In genomic region chr1:170811011-170811410, GRCh38 we compare ENCODE assay signal across 7 cellular contexts.
DNase-seq lines count a peak whose midpoint lies in the region; ATAC-seq and TF ChIP-seq lines count a peak whose summit lies in the region.
"Not testable (repeated sequence)": the region's sequence is repeated elsewhere in the genome, so short reads cannot be mapped to it uniquely, and the experiment has no call there.

No MANE protein-coding gene starts in this region.

- not testable (repeated sequence) for H3K23ac ChIP-seq in neuronal stem cell (ENCODE audit: low read depth, low read length, poor library complexity)

- POLR2A ChIA-PET in PC-3 (lab: Charles Lee; ENCODE audit: unreplicated experiment), result not testable (repeated sequence)

- not testable (repeated sequence) for H3K4me1 ChIP-seq in PC-3 (ENCODE audit: insufficient read depth, low read length); neuronal stem cell (ENCODE audit: control insufficient read depth in 2 of 2, insufficient read depth in 1 of 2, low read depth in 1 of 2, low read length in 2 of 2)

- H3K18ac ChIP-seq in neuronal stem cell (ENCODE audit: low read length), result not testable (repeated sequence)

- not testable (repeated sequence) for H3K14ac ChIP-seq in neuronal stem cell (ENCODE audit: low read length)

- H2BK15ac ChIP-seq in neuronal stem cell (ENCODE audit: low read length), result not testable (repeated sequence)

- H3K27me3 ChIP-seq in PC-3 (ENCODE audit: low read length); neuronal stem cell (ENCODE audit: control insufficient read depth in 3 of 3, insufficient read depth in 3 of 3, low read depth in 1 of 3, low read length in 3 of 3): not testable (repeated sequence)

- not testable (repeated sequence) for H3F3A ChIP-seq in PC-3 (ENCODE audit: low read length, unreplicated experiment)

- not testable (repeated sequence) for H3K9ac ChIP-seq in PC-3 (ENCODE audit: low read length); neuronal stem cell (ENCODE audit: low read depth, low read length, poor library complexity)

- H4K8ac ChIP-seq in neuronal stem cell (ENCODE audit: low read depth, low read length), result not testable (repeated sequence)

- H3K9me3 ChIP-seq in PC-3 (ENCODE audit: low read length); neuronal stem cell (replicated peaks in 1 of 2; ENCODE audit: control insufficient read depth in 2 of 2, insufficient read depth in 1 of 2, low read depth in 1 of 2, low read length in 2 of 2): not testable (repeated sequence)

- H3K4me2 ChIP-seq in PC-3 (ENCODE audit: low read length); neuronal stem cell (ENCODE audit: insufficient read depth, low read length, poor library complexity, severe bottlenecking): not testable (repeated sequence)

- H3K4me3 ChIP-seq in GM12865 (ENCODE audit: low read depth, low read length); PC-3 (ENCODE audit: low read length); astrocyte of the spinal cord (ENCODE audit: low read depth, low read length); neuronal stem cell (ENCODE audit: low read length in 2 of 2): not testable (repeated sequence)

- H3K9me2 ChIP-seq in PC-3 (replicated peaks; ENCODE audit: low read length), result not testable (repeated sequence)

- not testable (repeated sequence) for H3K79me2 ChIP-seq in PC-3 (ENCODE audit: low read length)

- not testable (repeated sequence) for H2BK12ac ChIP-seq in neuronal stem cell (ENCODE audit: low read length)

- not testable (repeated sequence) for H3K27ac ChIP-seq in PC-3 (ENCODE audit: low read length); neuronal stem cell (replicated peaks; ENCODE audit: low read length)

- in situ Hi-C loops in astrocyte of the spinal cord (cut with HindIII; ENCODE audit: low sequenced_read_pairs), result not testable (repeated sequence)

- H4K91ac ChIP-seq in neuronal stem cell (ENCODE audit: low read depth, low read length, poor library complexity), result not testable (repeated sequence)

- not testable (repeated sequence) for BruUV-seq in PC-3 (replicated peaks; lab: Mats Ljungman, UMichigan)

- not testable (repeated sequence) for H2BK5ac ChIP-seq in neuronal stem cell (ENCODE audit: low read length)

- not testable (repeated sequence) for TF ChIP-seq CTCF in GM12865 (IDR thresholded peaks at IDR 0.05; ENCODE audit: insufficient read depth, low read depth, low read length, missing control alignments); PC-3 (conservative IDR thresholded peaks at IDR 0.05; ENCODE audit: low read depth, low read length); astrocyte of the spinal cord (IDR thresholded peaks at IDR 0.05; ENCODE audit: low read depth, low read length)

- not testable (repeated sequence) for H3K79me1 ChIP-seq in neuronal stem cell (ENCODE audit: low read depth, low read length)

- not testable (repeated sequence) for H3K4ac ChIP-seq in neuronal stem cell (ENCODE audit: low read length)

- not testable (repeated sequence) for H2AFZ ChIP-seq in PC-3 (ENCODE audit: low read length)
- peak overlapping the region; percentile 87 for H2AFZ ChIP-seq in neuronal stem cell (ENCODE audit: low read length)

- intact Hi-C loops in PC-3 (cut with micrococcal nuclease), result not testable (repeated sequence)

- H4K20me1 ChIP-seq in PC-3 (ENCODE audit: low read length), result not testable (repeated sequence)

- H2BK120ac ChIP-seq in neuronal stem cell (ENCODE audit: low read depth, low read length), result not testable (repeated sequence)

- peak; percentile 4 for DNase-seq in DMS153 (lab: John Stamatoyannopoulos, UW)
- peak; percentile 4 for DNase-seq in GM12865 (ENCODE audit: low read depth)
- DNase-seq in NCI-H1417 (lab: John Stamatoyannopoulos, UW), result peak in 2 of 3 experiments; percentile 22 to 23
- DNase-seq in PC-3, result peak; percentile 29
- DNase-seq in astrocyte of the spinal cord (ENCODE audit: low read depth, low spot score), result peak; percentile 50
- peak; percentile 30 for DNase-seq in fibroblast of peridontal ligament (ENCODE audit: extremely low read depth)
- not testable (repeated sequence) for DNase-seq in neuronal stem cell (ENCODE audit: low spot score)

- H3K36me3 ChIP-seq in PC-3 (ENCODE audit: low read depth, low read length); neuronal stem cell (replicated peaks in 1 of 2; ENCODE audit: control insufficient read depth in 2 of 2, insufficient read depth in 2 of 2, low read length in 2 of 2): not testable (repeated sequence)

- H2AK5ac ChIP-seq in neuronal stem cell (ENCODE audit: low read depth, low read length), result not testable (repeated sequence)

- CTCF ChIA-PET in PC-3 (lab: Charles Lee), result not testable (repeated sequence)

- WGBS in neuronal stem cell (ENCODE audit: extremely low coverage in 2 of 2, insufficient read length in 2 of 2, insufficient replicate concordance in 1 of 2), 2 donors, result no CpG with 5 or more reads among the region's 7 CpGs

- not testable (repeated sequence) for ATAC-seq in PC-3
